In genomic region chr18:36066001-36066400, GRCh38 we compare ENCODE assay signal across 8 cellular contexts. TPM values are rescaled to one million over a fixed set of nuclear protein-coding genes. Genes with fewer than 3 reads are reported as not detected.
DNase-seq lines count a peak whose midpoint lies in the region; ATAC-seq, FAIRE-seq and TF ChIP-seq lines count a peak whose summit lies in the region.

No MANE protein-coding gene starts in this region.

- CTCF ChIA-PET in GM12878 (lab: Yijun Ruan, JAX): interaction anchor here (0.8 to 2.0 kb wide), 5 partner anchors 8 to 219 kb away, joined by 3 to 18 read pairs (median 5); no protein-coding TSS in a partner anchor

- H3K56ac ChIP-seq in mesendoderm (ENCODE audit: low read length): peak overlapping the region; percentile 73

- H3K27ac Mint-ChIP-seq in HFFc6: peak overlapping the region; percentile 98

- H3K27ac ChIP-seq in GM12878 (ENCODE audit: control insufficient read depth, insufficient read depth): peak overlapping the region; percentile 42; the same call in 1 of the 2 replicates
- H3K27ac ChIP-seq in mesendoderm (ENCODE audit: low read depth, low read length): no peak overlapping the region

- H3K27me3 Mint-ChIP-seq in HFFc6 (ENCODE audit: insufficient read depth): peaks cover 4% of the 10 kb centered on the region

- TF ChIP-seq CTCF in AG09309 (IDR thresholded peaks at IDR 0.05; ENCODE audit: control insufficient read depth, insufficient read depth, low read depth, low read length, missing control alignments) (no peak), HFFc6 (IDR thresholded peaks at IDR 0.05) (no peak), GM12878 (IDR thresholded peaks at IDR 0.05 in 2 of 3, conservative IDR thresholded peaks at IDR 0.05 in 1 of 3; ENCODE audit: control insufficient read depth in 2 of 3, extremely low read depth in 1 of 3, insufficient read depth in 1 of 3, low read depth in 3 of 3, low read length in 3 of 3) (no peak)

- H3K4me3 ChIP-seq in AG09309 (ENCODE audit: control insufficient read depth, low read depth, low read length): peak overlapping the region; percentile 68
- peak overlapping the region; percentile 89 for H3K4me3 ChIP-seq in GM12878
- H3K4me3 ChIP-seq in mesendoderm (ENCODE audit: low read length): peak overlapping the region; percentile 19

- no TSS peak for BruUV-seq in GM12878 (replicated peaks; lab: Mats Ljungman, UMichigan)

- peak overlapping the region; percentile 49; the same call in 1 of the 2 replicates for H3K9ac ChIP-seq in GM12878 (ENCODE audit: control insufficient read depth, insufficient read depth, low read length)
- H3K9ac ChIP-seq in mesendoderm (ENCODE audit: low read length): peak overlapping the region; percentile 96

- in situ Hi-C loops in GM12878 (cut with MboI): no loop called here

- no peak for TF ChIP-seq POLR2A in GM12878 (IDR thresholded peaks at IDR 0.05; ENCODE audit: low read depth, low read length)

- ATAC-seq in GM12878 (no peak), left colon (no peak), GM18867 (IDR thresholded peaks at IDR 0.05; ENCODE audit: unreplicated experiment) (no peak)

- H2BK5ac ChIP-seq in mesendoderm (ENCODE audit: low read length): no peak overlapping the region

- H3K4me2 ChIP-seq in GM12878 (ENCODE audit: control insufficient read depth, insufficient read depth): peak overlapping the region; percentile 84
- peak overlapping the region; percentile 82 for H3K4me2 ChIP-seq in mesendoderm (ENCODE audit: low read length)

- no peak overlapping the region for H3K23ac ChIP-seq in mesendoderm (ENCODE audit: low read length)

- DNase-seq in AG09309 (ENCODE audit: low read depth) (peak; percentile 10), HFFc6 (peak; percentile 30), GM12878 (ENCODE audit: low read depth, low spot score) (no peak), mesendoderm (no peak), left colon (no peak), CD1c-positive myeloid dendritic cell (ENCODE audit: extremely low spot score) (no peak), NCI-H2196 treated with DMSO at 0.1 percent for 48 hours (lab: John Stamatoyannopoulos, UW; ENCODE audit: unreplicated experiment) (no peak)

- H3K36me3 ChIP-seq in GM12878 (ENCODE audit: control insufficient read depth in 2 of 2, insufficient read depth in 2 of 2, low read length in 1 of 2) (no peaks in the 10 kb centered on the region), mesendoderm (ENCODE audit: control insufficient read depth, insufficient read depth, low read length) (no peaks in the 10 kb centered on the region)

- no peak for TF ChIP-seq EP300 in GM12878 (IDR thresholded peaks at IDR 0.05; ENCODE audit: borderline replicate concordance in 1 of 2, control insufficient read depth in 1 of 2, low read depth in 2 of 2, low read length in 2 of 2)

- no peak overlapping the region for H2BK15ac ChIP-seq in mesendoderm (replicated peaks; ENCODE audit: low read depth)

- peaks cover 32% of the 10 kb centered on the region for H3K4me1 Mint-ChIP-seq in HFFc6 (ENCODE audit: low read depth)

- peaks cover 12% of the 10 kb centered on the region for H3K36me3 Mint-ChIP-seq in HFFc6 (ENCODE audit: low read depth)

- no peak overlapping the region for H3K18ac ChIP-seq in mesendoderm (ENCODE audit: low read length)

- peak; percentile 93 for FAIRE-seq in GM12878 (lab: Jason Lieb, UNC)

- H3K27me3 ChIP-seq in GM12878 (replicated peaks in 1 of 2; ENCODE audit: control insufficient read depth in 2 of 2, insufficient read depth in 2 of 2, low read length in 1 of 2): no peaks in the 10 kb centered on the region
- no peaks in the 10 kb centered on the region for H3K27me3 ChIP-seq in mesendoderm (ENCODE audit: insufficient read depth, low read length, poor library complexity)

- H2BK120ac ChIP-seq in mesendoderm (ENCODE audit: low read depth, low read length): no peak overlapping the region

- 0% methylated on average over 5 of the region's 5 CpGs for WGBS in GM12878 (ENCODE audit: insufficient coverage, insufficient replicate concordance, low lambda C conversion rate, missing lambda C conversion rate)
- no CpG with 5 or more reads among the region's 5 CpGs for WGBS in mesendoderm (ENCODE audit: extremely low coverage, insufficient coverage, low lambda C conversion rate)

- H3K4me3 Mint-ChIP-seq in HFFc6: peak overlapping the region; percentile 99

- no peak overlapping the region for H3K4ac ChIP-seq in mesendoderm (ENCODE audit: low read depth, low read length)

- H4K5ac ChIP-seq in mesendoderm (ENCODE audit: low read length): no peak overlapping the region

- RAD21 ChIA-PET in GM12878 (lab: Charles Lee; ENCODE audit: unreplicated experiment): interaction anchor here (0.7 to 2.4 kb wide), 6 partner anchors 8 to 218 kb away, joined by 3 to 6 read pairs (median 4); partner anchors contain the start of gene RMP24

- no peak overlapping the region for H4K8ac ChIP-seq in mesendoderm (ENCODE audit: low read depth, low read length)

- no peak overlapping the region for H2AFZ ChIP-seq in GM12878 (ENCODE audit: control insufficient read depth, low read depth, low read length)

- no peaks in the 10 kb centered on the region for H3K4me1 ChIP-seq in GM12878 (ENCODE audit: control insufficient read depth, insufficient read depth, low read length)
- no peaks in the 10 kb centered on the region for H3K4me1 ChIP-seq in mesendoderm (ENCODE audit: control insufficient read depth, low read depth, low read length)

- peaks cover 1% of the 10 kb centered on the region for H3K79me1 ChIP-seq in mesendoderm (ENCODE audit: low read length)

- H3K9me3 ChIP-seq in GM12878 (replicated peaks; ENCODE audit: control insufficient read depth, insufficient read depth, low read length): no peaks in the 10 kb centered on the region; the same call in 1 of the 3 replicates

- no peaks in the 10 kb centered on the region for H3K9me3 Mint-ChIP-seq in HFFc6

- H2AK5ac ChIP-seq in mesendoderm (ENCODE audit: low read length): no peak overlapping the region

- no peaks in the 10 kb centered on the region for H4K20me1 ChIP-seq in GM12878 (ENCODE audit: control insufficient read depth, insufficient read depth)

- POLR2A ChIA-PET in GM12878 (lab: Charles Lee): interaction anchor here (1.5 to 1.6 kb wide), 2 partner anchors 8 to 94 kb away, joined by 5 to 6 read pairs; partner anchors contain the start of gene RMP24

- TF ChIP-seq RAD21 in GM12878 (IDR thresholded peaks at IDR 0.05; ENCODE audit: insufficient read depth, low read depth, low read length): no peak

- intact Hi-C loops in GM12878 (cut with micrococcal nuclease; ENCODE audit: unreplicated experiment): loop anchor here (2.0 to 10.0 kb wide), 3 partner anchors 63 to 491 kb away; partner anchors contain the start of genes ELP2, RMP24 and SLC39A6
- intact Hi-C loops in left colon (cut with DNase I, micrococcal nuclease): no loop called here

- H3K79me2 ChIP-seq in GM12878 (ENCODE audit: control insufficient read depth, insufficient read depth, low read length) (peaks cover 58% of the 10 kb centered on the region), mesendoderm (ENCODE audit: control insufficient read depth, insufficient read depth, low read length) (peaks cover 52% of the 10 kb centered on the region)

- SMC1A ChIA-PET in GM12878 (lab: Charles Lee; ENCODE audit: uncharacterized antibody, unreplicated experiment): interaction anchor here (0.9 to 4.6 kb wide), 8 partner anchors 9 to 218 kb away, joined by 3 to 21 read pairs (median 4); partner anchors contain the start of gene RMP24

TF ChIP-seq in GM12878, 131 proteins besides CTCF, POLR2A, EP300 and RAD21:
- TF ChIP-seq MTA2 (IDR thresholded peaks at IDR 0.05; ENCODE audit: low read depth) (no peak), ZSCAN29 (IDR thresholded peaks at IDR 0.05) (no peak)

RNA-seq across cellular contexts. Expression of gene RPRD1A, which starts 1.4 kb away (rescaled TPM):
- total RNA-seq in HFFc6 (2021; fragmentation: NEBNext Ultra II Directional; extraction: Animal tissue kit (Norgen Biotek cat#: 25700)): 10 to 100 TPM; 44.6 to 55.1 (median 46.1) TPM
- total RNA-seq in GM12878 (2013; cell fraction: nucleolus; rRNA removed): 245 and 246 TPM in 2 replicates
- total RNA-seq in GM12878 (2014; rRNA removed) (38.6 and 45.0 TPM in 2 replicates), GM12878 (2014; rRNA removed; fragmentation: Illumina TruSeq; extraction: Trizol) (36.0 and 36.9 TPM in 2 replicates), GM12878 (2021) (35.3 and 36.4 TPM in 2 replicates), left colon (10 to 100 TPM; 32.3 to 32.5 TPM)
- polyA plus RNA-seq in GM12878 (2011; ENCODE audit: low read depth): 11.4 TPM
- polyA plus RNA-seq in GM12878 (2011; rRNA removed) (66.2 and 110 TPM in 2 replicates), GM12878 (2014; fragmentation: Illumina TruSeq; extraction: Trizol) (33.6 and 40.2 TPM in 2 replicates), GM12878 (2014; fragmentation: Nextera tagmentation; extraction: Ambion mirVana) (10 to 100 TPM; 16.2 to 19.1 TPM), GM12878 (2014; rRNA removed) (31.2 and 33.8 TPM in 2 replicates), GM12878 (2016; fragmentation: Nextera tagmentation; extraction: Ambion mirVana) (10 to 100 TPM; 36.8 to 37.5 TPM)
- 17.7 and 19.5 TPM in 2 replicates for polyA plus RNA-seq in GM12878 (2011; cell fraction: cytosol; rRNA removed)
- polyA plus RNA-seq in GM12878 (2011; cell fraction: nucleus; rRNA removed): 117 and 123 TPM in 2 replicates
- polyA plus RNA-seq in GM12878 (2012): 16.4 and 18.6 TPM in 2 replicates
- polyA minus RNA-seq in GM12878 (2011; rRNA and poly(A)+ RNA removed): 34.9 and 36.1 TPM in 2 replicates
- polyA minus RNA-seq in GM12878 (2011; cell fraction: cytosol; rRNA and poly(A)+ RNA removed): 13.0 and 13.9 TPM in 2 replicates
- 65.8 and 104 TPM in 2 replicates for polyA minus RNA-seq in GM12878 (2011; cell fraction: nucleus; rRNA and poly(A)+ RNA removed)
- 81.2 TPM for polyA plus RNA-seq in mesendoderm (2013, experiment 1 of 2)
- 82.0 TPM for polyA plus RNA-seq in mesendoderm (2013, experiment 2 of 2)

Comparison
In these comparisons a context has a peak if more than half of its experiments do, and no peak if none do; other contexts are left out.
1. DNase-seq: peak in AG09309 (single experiment) and HFFc6 (single experiment); none in GM12878 (single experiment), mesendoderm (single experiment), left colon (0 of 2), CD1c-positive myeloid dendritic cell (single experiment) and NCI-H2196 treated with DMSO at 0.1 percent for 48 hours (single experiment).
2. H3K4me3 ChIP-seq: peak in every context shown above with its lines; median percentile 89 in GM12878; 68 in AG09309; 19 in mesendoderm.